11 cellular contexts compared by ENCODE assay signal in the genomic region with DNA sequence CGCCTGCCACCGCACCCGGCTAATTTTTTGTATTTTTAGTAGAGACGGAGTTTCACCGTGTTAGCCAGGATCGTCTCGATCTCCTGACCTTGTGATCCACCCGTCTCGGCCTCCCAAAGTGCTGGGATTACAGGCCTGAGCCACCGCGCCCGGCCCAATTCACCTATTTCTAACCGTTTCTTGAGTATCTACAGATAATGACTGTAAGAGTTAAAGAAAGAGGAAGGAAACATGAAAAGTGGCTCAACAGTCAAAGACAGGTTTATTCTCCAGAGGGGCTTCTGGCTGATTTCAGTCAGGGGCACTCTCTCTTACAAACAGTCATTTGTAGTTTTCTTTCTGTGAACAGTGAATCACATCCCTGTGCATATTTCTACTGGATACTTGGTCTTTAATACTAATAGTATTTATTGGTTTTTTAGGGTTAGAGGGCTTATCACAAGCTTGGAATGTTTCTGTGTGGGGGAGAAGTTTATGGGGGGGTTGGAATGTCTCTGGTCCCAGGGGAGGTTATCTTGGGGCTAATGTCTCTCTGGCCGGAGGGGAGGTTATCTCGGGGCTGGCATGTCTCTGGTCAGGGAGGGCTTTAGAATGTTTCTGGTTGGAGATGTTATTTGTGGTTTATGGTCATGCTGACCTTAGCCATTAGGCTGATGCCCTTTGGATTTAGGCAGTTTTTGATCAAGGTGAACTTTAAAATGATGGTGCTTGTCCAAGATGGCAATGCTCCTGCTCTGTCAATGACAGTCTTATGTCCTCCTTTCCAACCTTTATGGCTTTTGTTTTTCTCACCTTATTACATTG. TPM values are rescaled to one million over a fixed set of nuclear protein-coding genes. Genes with fewer than 3 reads are reported as not detected.
DNase-seq lines count a peak whose midpoint lies in the region; ATAC-seq and TF ChIP-seq lines count a peak whose summit lies in the region.
"Not testable (repeated sequence)": the region's sequence is repeated elsewhere in the genome, so short reads cannot be mapped to it uniquely, and the experiment has no call there.
"Had no signal": no experiment of that assay in that cellular context is flagged by ENCODE, and none has a peak within 500 bp of the region (broad histone marks: within the 10 kb centered on the region; RNA-seq: fewer than 3 reads in every experiment).

No MANE protein-coding gene starts in this region.

- not testable (repeated sequence) for H3K4me3 Mint-ChIP-seq in T-helper 17 cell

- peak overlapping the region; percentile 67 for H3K27ac ChIP-seq in angular gyrus (ENCODE audit: low read depth, low read length)
- peak overlapping the region; percentile 100 for H3K27ac ChIP-seq in epithelial cell of prostate
- H3K27ac ChIP-seq in trophoblast cell (ENCODE audit: low read depth, low read length) = peak overlapping the region; percentile 98
- H3K27ac ChIP-seq in transverse colon = peak overlapping the region; percentile 60 to 83 (median 79)

- H3K18ac ChIP-seq in trophoblast cell (ENCODE audit: low read length) = not testable (repeated sequence)

- H3K14ac ChIP-seq in trophoblast cell (ENCODE audit: low read length) = not testable (repeated sequence)

- not testable (repeated sequence) for TF ChIP-seq EP300 in transverse colon (IDR thresholded peaks at IDR 0.05; ENCODE audit: low read depth)

- H2AK5ac ChIP-seq in trophoblast cell (ENCODE audit: low read length) = peak overlapping the region; percentile 65

- not testable (repeated sequence) for H3K79me2 ChIP-seq in trophoblast cell (ENCODE audit: control insufficient read depth, insufficient read depth, low read length, poor library complexity)

- not testable (repeated sequence) for H3K27me3 Mint-ChIP-seq in T-helper 17 cell

- peak overlapping the region; percentile 54 for H3K27ac Mint-ChIP-seq in T-helper 17 cell

- peak; percentile 87 for DNase-seq in EH (ENCODE audit: low read depth)
- DNase-seq in MV-4-11 (lab: John Stamatoyannopoulos, UW) = peak; percentile 44
- not testable (repeated sequence) for DNase-seq in T-helper 17 cell; epithelial cell of prostate (ENCODE audit: low read depth, low spot score); trophoblast cell; transverse colon
- peak; percentile 21 for DNase-seq in left kidney (ENCODE audit: low read depth, low spot score)

- H4K12ac ChIP-seq in trophoblast cell (ENCODE audit: low read depth, low read length) = not testable (repeated sequence)

- peaks cover 16% of the 10 kb centered on the region for H3K4me1 Mint-ChIP-seq in T-helper 17 cell

- not testable (repeated sequence) for H3K4me2 ChIP-seq in trophoblast cell (ENCODE audit: low read length)

- peak overlapping the region; percentile 77 for H4K91ac ChIP-seq in trophoblast cell (ENCODE audit: low read depth, low read length)

- TF ChIP-seq POLR2A in transverse colon (IDR thresholded peaks at IDR 0.05) = not testable (repeated sequence)

- peak overlapping the region; percentile 71 for H2BK120ac ChIP-seq in trophoblast cell (ENCODE audit: insufficient read depth, low read length, poor library complexity)

- peak overlapping the region; percentile 93 for H2BK5ac ChIP-seq in trophoblast cell (ENCODE audit: low read depth, low read length, poor library complexity)

- peaks cover 39% of the 10 kb centered on the region for H3K79me1 ChIP-seq in trophoblast cell (ENCODE audit: low read length)

- not testable (repeated sequence) for H3K4me3 ChIP-seq in trophoblast cell (ENCODE audit: low read depth, low read length); transverse colon

- not testable (repeated sequence) for TF ChIP-seq CTCF in transverse colon (IDR thresholded peaks at IDR 0.05)

- no CpG with 5 or more reads among the region's 15 CpGs for WGBS in trophoblast cell (ENCODE audit: extremely low coverage, insufficient coverage, insufficient read length)
- WGBS in transverse colon (ENCODE audit: low coverage in 1 of 2), 2 donors = 90 to 93% methylated on average over 12 to 15 of the region's 15 CpGs

- ATAC-seq in T-helper 17 cell = not testable (repeated sequence)

- intact Hi-C loops in transverse colon (cut with DNase I; ENCODE audit: low total_unique reads) = loop anchor here (5.0 kb wide), 1 partner anchor 41 kb away; a partner anchor contains a TSS

- H3K4ac ChIP-seq in trophoblast cell (ENCODE audit: low read depth, low read length) = not testable (repeated sequence)

- H3K9ac ChIP-seq in trophoblast cell (ENCODE audit: low read length) = not testable (repeated sequence)

- H3K36me3 Mint-ChIP-seq in T-helper 17 cell (ENCODE audit: low read depth) = not testable (repeated sequence)

- in situ Hi-C loops in transverse colon (cut with MboI; ENCODE audit: low pct_ligation_motif_present in 1 of 4, low pct_unique_long_range_greater_than_20kb in 1 of 4, low sequenced_read_pairs in 3 of 4) = not testable (repeated sequence)

- H3K23ac ChIP-seq in trophoblast cell (ENCODE audit: low read length) = not testable (repeated sequence)

- H3K9me3 ChIP-seq in T-helper 17 cell (ENCODE audit: control insufficient read depth, low read length, poor library complexity, severe bottlenecking); trophoblast cell (ENCODE audit: insufficient read depth, low read depth, low read length); transverse colon: not testable (repeated sequence)

- H2BK12ac ChIP-seq in trophoblast cell (ENCODE audit: low read length) = not testable (repeated sequence)

- H4K8ac ChIP-seq in trophoblast cell (ENCODE audit: low read depth, low read length) = peak overlapping the region; percentile 59

- H3K4me1 ChIP-seq in trophoblast cell (ENCODE audit: control insufficient read depth in 1 of 2, insufficient read depth in 2 of 2, low read length in 2 of 2) (peaks cover 15 to 23% of the 10 kb centered on the region in 2 experiments), transverse colon (peaks cover 0 to 25% (median 15%) of the 10 kb centered on the region in 4 donors)

- not testable (repeated sequence) for H2AFZ ChIP-seq in trophoblast cell (ENCODE audit: insufficient read depth, low read length, poor library complexity)

- H3K36me3 ChIP-seq in trophoblast cell (ENCODE audit: control insufficient read depth in 1 of 2, insufficient read depth in 2 of 2, low read length in 2 of 2); transverse colon: not testable (repeated sequence)

- not testable (repeated sequence) for H3K27me3 ChIP-seq in trophoblast cell (ENCODE audit: insufficient read depth, low read length); transverse colon

RNA-seq across cellular contexts. Expression of a gene that starts 25.4 kb away (rescaled TPM):
- total RNA-seq in T-helper 17 cell (1 to 10 TPM in 1 of 2 donors, under 1 TPM in 1; 0.80 to 1.1 TPM), transverse colon (10 to 100 TPM in 1 of 4 donors, 1 to 10 TPM in 2, under 1 TPM in 1; 0.37 to 67.7 (median 3.8) TPM)
- 36.0 and 40.8 TPM in 2 replicates for polyA plus RNA-seq in trophoblast cell (2013)

RNA-seq across cellular contexts. Expression of a gene that starts 38.2 kb away (rescaled TPM):
- total RNA-seq in T-helper 17 cell (not detected), transverse colon (10 to 100 TPM in 2 of 4 donors, 1 to 10 TPM in 2; 4.1 to 15.4 (median 9.1) TPM)
- polyA plus RNA-seq in trophoblast cell (2013) = 8.2 and 9.1 TPM in 2 replicates
- total RNA-seq: activated CD8-positive, alpha-beta memory T cell treated with anti-CD3 and anti-CD28 coated beads for 36 hours; activated naive CD4-positive, alpha-beta T cell treated with anti-CD3 and anti-CD28 coated beads for 36 hours; CD8-positive, alpha-beta T cell had no signal

Comparison
In these comparisons a context has a peak if more than half of its experiments do, and no peak if none do; other contexts are left out.
1. RNA of a gene that starts 38.2 kb away (total RNA-seq): 4.1 to 15.4 TPM in transverse colon; not detected in T-helper 17 cell; every median in the first group is over 4 times any median in the second.
2. Peak in every context shown above with its lines, with median percentiles within 50 percentile points of each other: H3K27ac ChIP-seq.